10 cellular contexts compared by ENCODE assay signal in the genomic region with DNA sequence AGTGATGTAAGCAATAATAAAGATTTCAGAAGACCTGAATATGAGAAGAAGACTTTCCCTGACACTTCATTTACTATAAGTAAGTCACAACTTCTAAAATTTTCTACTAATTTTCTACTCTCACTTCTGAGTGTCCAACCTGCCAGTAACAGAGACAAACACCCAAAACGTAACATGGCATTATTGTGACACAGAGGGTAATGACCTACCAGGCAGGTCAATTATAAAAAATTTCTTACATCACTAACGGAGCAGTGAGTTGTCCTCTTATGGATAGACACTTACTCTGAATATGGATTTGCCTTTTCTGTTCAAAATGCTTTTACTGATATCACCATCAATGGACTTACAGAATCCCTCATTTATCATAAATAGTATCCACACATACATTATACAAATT.
"Had no signal": no experiment of that assay in that cellular context is flagged by ENCODE, and none has a peak within 500 bp of the region (broad histone marks: within the 10 kb centered on the region; RNA-seq: fewer than 3 reads in every experiment).

No MANE protein-coding gene starts in this region.

- H3K27ac Mint-ChIP-seq: HFFc6 had no signal

- H2AFZ ChIP-seq: GM23248 had no signal

- H3K9ac ChIP-seq: GM23248 had no signal

- H3K4me1 ChIP-seq: HAP-1 had no signal

- H3K36me3 ChIP-seq: HAP-1 had no signal

- ATAC-seq: HCT116, K562 had no signal

- H3K4me3 ChIP-seq: GM23248, HAP-1, K562 had no signal

- FAIRE-seq: K562 had no signal

- H3K27ac ChIP-seq: GM23248, HL-60 had no signal

- H3K4me3 Mint-ChIP-seq: HFFc6 had no signal

- DNase-seq: GM23248, GOT3, H7, HFFc6, IMR-90, KG1 had no signal

- H3K9me3 ChIP-seq: HAP-1 had no signal

- H3K9me3 Mint-ChIP-seq: HFFc6 had no signal
